In genomic region chr9:137049544-137050449, GRCh38 we compare ENCODE assay signal across 8 cellular contexts. TPM values are rescaled to one million over a fixed set of nuclear protein-coding genes. Genes with fewer than 3 reads are reported as not detected.
DNase-seq lines count a peak whose midpoint lies in the region; ATAC-seq and TF ChIP-seq lines count a peak whose summit lies in the region.

No MANE protein-coding gene starts in this region.

- no peaks in the 10 kb centered on the region for H3K36me3 Mint-ChIP-seq in activated CD4-positive, alpha-beta memory T cell treated with anti-CD3 and anti-CD28 coated beads for 36 hours
- no peaks in the 10 kb centered on the region for H3K36me3 Mint-ChIP-seq in stimulated activated memory B cell treated with anti-CD40 and anti-IgM and Interleukin-4, amounts not matched to agents 10 μg/mL and 1 μg/mL and 100 μg/mL, for 72 hours

- H3K4me1 Mint-ChIP-seq in activated CD4-positive, alpha-beta memory T cell treated with anti-CD3 and anti-CD28 coated beads for 36 hours (ENCODE audit: low read depth) = peaks cover 8% of the 10 kb centered on the region
- H3K4me1 Mint-ChIP-seq in stimulated activated memory B cell treated with anti-CD40 and anti-IgM and Interleukin-4, amounts not matched to agents 10 μg/mL and 1 μg/mL and 100 μg/mL, for 72 hours = peaks cover 11% of the 10 kb centered on the region

- CTCF ChIA-PET in activated CD4-positive, alpha-beta memory T cell treated with anti-CD3 and anti-CD28 coated beads for 36 hours (lab: Charles Lee) = interaction anchor here (1.1 to 10.9 kb wide), 6 partner anchors 9 to 46 kb away, joined by 3 to 208 read pairs (median 12); partner anchors contain the start of genes MAN1B1 and SAPCD2

- no peaks in the 10 kb centered on the region for H3K9me3 ChIP-seq in left ventricle myocardium inferior (replicated peaks)
- no peaks in the 10 kb centered on the region for H3K9me3 ChIP-seq in right atrium auricular region
- no peaks in the 10 kb centered on the region for H3K9me3 ChIP-seq in fibroblast of lung (ENCODE audit: control insufficient read depth, insufficient read depth, low read depth, low read length)
- H3K9me3 ChIP-seq in psoas muscle = no peaks in the 10 kb centered on the region

- H3K9me3 Mint-ChIP-seq in activated CD4-positive, alpha-beta memory T cell treated with anti-CD3 and anti-CD28 coated beads for 36 hours = no peaks in the 10 kb centered on the region
- H3K9me3 Mint-ChIP-seq in stimulated activated memory B cell treated with anti-CD40 and anti-IgM and Interleukin-4, amounts not matched to agents 10 μg/mL and 1 μg/mL and 100 μg/mL, for 72 hours = no peaks in the 10 kb centered on the region

- no peak overlapping the region for H3K4me3 Mint-ChIP-seq in activated CD4-positive, alpha-beta memory T cell treated with anti-CD3 and anti-CD28 coated beads for 36 hours
- no peak overlapping the region for H3K4me3 Mint-ChIP-seq in stimulated activated memory B cell treated with anti-CD40 and anti-IgM and Interleukin-4, amounts not matched to agents 10 μg/mL and 1 μg/mL and 100 μg/mL, for 72 hours

- H3K27ac ChIP-seq in left ventricle myocardium inferior (replicated peaks) (no peak overlapping the region), right atrium auricular region (no peak overlapping the region), fibroblast of lung (ENCODE audit: insufficient read depth, low read length) (no peak overlapping the region), psoas muscle (no peak overlapping the region)

- 43 to 49% (median 46%) methylated on average over 38 of the region's 38 CpGs for WGBS in psoas muscle, 3 donors

- H3K4me3 ChIP-seq in left ventricle myocardium inferior (no peak overlapping the region), right atrium auricular region (no peak overlapping the region), fibroblast of lung (replicated peaks in 1 of 4; ENCODE audit: control extremely low read depth in 1 of 4, insufficient read depth in 1 of 4, low read depth in 3 of 4, low read length in 4 of 4) (no peak overlapping the region), psoas muscle (no peak overlapping the region)

- H3K4me2 ChIP-seq in fibroblast of lung (ENCODE audit: extremely low read depth, insufficient read depth, low read length) = no peak overlapping the region

- TF ChIP-seq CTCF in left ventricle myocardium inferior (IDR thresholded peaks at IDR 0.05; ENCODE audit: borderline replicate concordance) (peak; percentile 65), right atrium auricular region (IDR thresholded peaks at IDR 0.05) (peak in 1 of 2 donors; percentile 59), fibroblast of lung (conservative IDR thresholded peaks at IDR 0.05 in 1 of 2, IDR thresholded peaks at IDR 0.05 in 1 of 2; ENCODE audit: low read depth in 1 of 2, low read length in 2 of 2) (peak; percentile 33 to 56), psoas muscle (IDR thresholded peaks at IDR 0.05) (peak; percentile 32)

- H3K4me1 ChIP-seq in left ventricle myocardium inferior (peaks cover 54% of the 10 kb centered on the region), right atrium auricular region (peaks cover 0 to 50% of the 10 kb centered on the region in 2 donors), fibroblast of lung (ENCODE audit: control insufficient read depth, extremely low read depth, insufficient read depth, low read length) (peaks cover 3% of the 10 kb centered on the region), psoas muscle (peaks cover 25% of the 10 kb centered on the region)

- peaks cover 40% of the 10 kb centered on the region for H3K27me3 Mint-ChIP-seq in activated CD4-positive, alpha-beta memory T cell treated with anti-CD3 and anti-CD28 coated beads for 36 hours
- peaks cover 73% of the 10 kb centered on the region for H3K27me3 Mint-ChIP-seq in stimulated activated memory B cell treated with anti-CD40 and anti-IgM and Interleukin-4, amounts not matched to agents 10 μg/mL and 1 μg/mL and 100 μg/mL, for 72 hours

- no peak overlapping the region for H3K27ac Mint-ChIP-seq in activated CD4-positive, alpha-beta memory T cell treated with anti-CD3 and anti-CD28 coated beads for 36 hours
- H3K27ac Mint-ChIP-seq in stimulated activated memory B cell treated with anti-CD40 and anti-IgM and Interleukin-4, amounts not matched to agents 10 μg/mL and 1 μg/mL and 100 μg/mL, for 72 hours = no peak overlapping the region

- H3K27me3 ChIP-seq in left ventricle myocardium inferior (ENCODE audit: low read depth) (peaks cover 80% of the 10 kb centered on the region), right atrium auricular region (peaks cover 0 to 17% of the 10 kb centered on the region in 2 donors), fibroblast of lung (ENCODE audit: control insufficient read depth, insufficient read depth, low read length) (peaks cover 22% of the 10 kb centered on the region), psoas muscle (ENCODE audit: insufficient read depth in 3 of 3, low read length in 2 of 3) (peaks cover 0 to 78% (median 31%) of the 10 kb centered on the region in 3 donors)

- POLR2A ChIA-PET in activated CD4-positive, alpha-beta memory T cell treated with anti-CD3 and anti-CD28 coated beads for 36 hours (lab: Charles Lee) = no interaction called here

- H3K9ac ChIP-seq in fibroblast of lung (ENCODE audit: insufficient read depth, low read length) = no peak overlapping the region

- peaks cover 5% of the 10 kb centered on the region for H3K79me2 ChIP-seq in fibroblast of lung (ENCODE audit: control insufficient read depth, insufficient read depth, low read length)

- ATAC-seq in psoas muscle (peak in 2 of 4 donors; percentile 36 to 42), HG03135 (IDR thresholded peaks at IDR 0.05; ENCODE audit: unreplicated experiment) (no peak)
- ATAC-seq in stimulated activated memory B cell treated with anti-CD40 and anti-IgM and Interleukin-4, amounts not matched to agents 10 μg/mL and 1 μg/mL and 100 μg/mL, for 72 hours = no peak

- no peaks in the 10 kb centered on the region for H3K36me3 ChIP-seq in left ventricle myocardium inferior
- no peaks in the 10 kb centered on the region for H3K36me3 ChIP-seq in right atrium auricular region
- no peaks in the 10 kb centered on the region for H3K36me3 ChIP-seq in fibroblast of lung (ENCODE audit: control insufficient read depth, insufficient read depth, low read length)
- H3K36me3 ChIP-seq in psoas muscle (ENCODE audit: insufficient read depth in 1 of 2, low read depth in 1 of 2) = no peaks in the 10 kb centered on the region

- no peak for DNase-seq in left ventricle myocardium inferior
- DNase-seq in right atrium auricular region (ENCODE audit: low spot score) = no peak
- DNase-seq in NCI-H2196 treated with DMSO at 0.1 percent for 48 hours (lab: John Stamatoyannopoulos, UW; ENCODE audit: unreplicated experiment) = peak; percentile 23
- DNase-seq in activated CD4-positive, alpha-beta memory T cell treated with anti-CD3 and anti-CD28 coated beads for 36 hours = peak; percentile 79
- DNase-seq in fibroblast of lung (ENCODE audit: low read depth in 2 of 2) = peak; percentile 19 to 58
- DNase-seq in psoas muscle = no peak

- H4K20me1 ChIP-seq in fibroblast of lung (ENCODE audit: control insufficient read depth, extremely low read depth, insufficient read depth, low read length) = no peaks in the 10 kb centered on the region

- intact Hi-C loops in left ventricle myocardium inferior (cut with micrococcal nuclease) = no loop called here
- intact Hi-C loops in activated CD4-positive, alpha-beta memory T cell treated with anti-CD3 and anti-CD28 coated beads for 36 hours (cut with micrococcal nuclease) = no loop called here
- intact Hi-C loops in psoas muscle (cut with DNase I) = no loop called here

- H2AFZ ChIP-seq in fibroblast of lung (ENCODE audit: low read length) = no peak overlapping the region

RNA-seq across cellular contexts. Expression of gene NPDC1, which starts 3.8 kb away (rescaled TPM):
- 63.9 TPM for total RNA-seq in left ventricle myocardium inferior
- total RNA-seq in right atrium auricular region = 10 to 100 TPM; 49.7 to 57.8 TPM
- 10 to 100 TPM; 36.0 to 42.6 TPM for total RNA-seq in activated CD4-positive, alpha-beta memory T cell treated with anti-CD3 and anti-CD28 coated beads for 36 hours
- total RNA-seq in fibroblast of lung = 10.5 and 15.7 TPM in 2 replicates
- 9.0 and 12.1 TPM in 2 replicates for polyA plus RNA-seq in fibroblast of lung
- polyA plus RNA-seq in fibroblast of lung (2012) = 31.5 and 54.9 TPM in 2 replicates
- 8.6 and 9.9 TPM in 2 replicates for polyA minus RNA-seq in fibroblast of lung (ENCODE audit: low replicate concordance)
- 10 to 100 TPM; 17.3 to 32.1 (median 22.6) TPM for total RNA-seq in psoas muscle
- polyA plus RNA-seq in psoas muscle = 10 to 100 TPM; 14.8 to 23.2 (median 17.6) TPM

RNA-seq across cellular contexts. Expression of gene ENTPD2, which starts 4.1 kb away (rescaled TPM):
- total RNA-seq in left ventricle myocardium inferior (1.5 TPM), right atrium auricular region (under 1 TPM; 0.41 to 0.67 TPM), fibroblast of lung (under 0.01 TPM in 2 replicates), psoas muscle (1 to 10 TPM in 2 of 4 donors, under 1 TPM in 2; 0.59 to 1.4 (median 0.95) TPM)
- total RNA-seq in activated CD4-positive, alpha-beta memory T cell treated with anti-CD3 and anti-CD28 coated beads for 36 hours = not detected
- polyA plus RNA-seq in fibroblast of lung (not detected in 2 replicates), psoas muscle (under 1 TPM; 0.17 to 0.29 (median 0.28) TPM)
- 0.12 TPM in 1 of 2 replicates, not detected in the other for polyA plus RNA-seq in fibroblast of lung (2012)
- polyA minus RNA-seq in fibroblast of lung (ENCODE audit: low replicate concordance) = not detected in 2 replicates

RNA-seq across cellular contexts. Expression of gene FUT7, which starts 17.9 kb away (rescaled TPM):
- total RNA-seq in left ventricle myocardium inferior (not detected), right atrium auricular region (under 1 TPM in 1 of 2 donors, not detected in 1; 0.28 TPM), fibroblast of lung (not detected in 2 replicates), psoas muscle (under 1 TPM in 1 of 4 donors, not detected in 3; 0.08 TPM)
- 1 to 10 TPM in 1 of 2 experiments, under 1 TPM in 1; 0.85 to 1.3 TPM for total RNA-seq in activated CD4-positive, alpha-beta memory T cell treated with anti-CD3 and anti-CD28 coated beads for 36 hours
- polyA plus RNA-seq in fibroblast of lung (not detected in 2 replicates), psoas muscle (under 1 TPM in 2 of 3 donors, not detected in 1; 0.01 to 0.06 TPM)
- not detected in 2 replicates for polyA plus RNA-seq in fibroblast of lung (2012)
- not detected in 2 replicates for polyA minus RNA-seq in fibroblast of lung (ENCODE audit: low replicate concordance)

RNA-seq across cellular contexts. Expression of gene SAPCD2, which starts 20.6 kb away (rescaled TPM):
- total RNA-seq in left ventricle myocardium inferior = 0.25 TPM
- total RNA-seq in right atrium auricular region = under 1 TPM; 0.12 to 0.63 TPM
- 1 to 10 TPM; 6.4 to 6.6 TPM for total RNA-seq in activated CD4-positive, alpha-beta memory T cell treated with anti-CD3 and anti-CD28 coated beads for 36 hours
- total RNA-seq in fibroblast of lung = 0.26 and 2.8 TPM in 2 replicates
- polyA plus RNA-seq in fibroblast of lung = 0.85 and 2.7 TPM in 2 replicates
- polyA plus RNA-seq in fibroblast of lung (2012) = 1.6 and 6.4 TPM in 2 replicates
- 1.0 and 2.9 TPM in 2 replicates for polyA minus RNA-seq in fibroblast of lung (ENCODE audit: low replicate concordance)
- total RNA-seq in psoas muscle = under 1 TPM; 0.10 to 0.15 (median 0.12) TPM
- under 1 TPM in 2 of 3 donors, not detected in 1; 0.18 to 0.22 TPM for polyA plus RNA-seq in psoas muscle

RNA-seq across cellular contexts. Expression of gene ABCA2, which starts 21.8 kb away (rescaled TPM):
- total RNA-seq in left ventricle myocardium inferior (29.9 TPM), right atrium auricular region (10 to 100 TPM; 28.3 to 28.5 TPM), fibroblast of lung (13.9 and 21.8 TPM in 2 replicates), psoas muscle (10 to 100 TPM; 12.2 to 23.5 (median 18.3) TPM)
- total RNA-seq in activated CD4-positive, alpha-beta memory T cell treated with anti-CD3 and anti-CD28 coated beads for 36 hours = 10 to 100 TPM; 22.1 to 22.9 TPM
- polyA plus RNA-seq in fibroblast of lung (8.5 and 13.4 TPM in 2 replicates), psoas muscle (10 to 100 TPM in 1 of 3 donors, 1 to 10 TPM in 2; 6.9 to 11.1 (median 8.5) TPM)
- 14.8 and 21.5 TPM in 2 replicates for polyA plus RNA-seq in fibroblast of lung (2012)
- 43.7 and 105 TPM in 2 replicates for polyA minus RNA-seq in fibroblast of lung (ENCODE audit: low replicate concordance)

Comparison
In these comparisons a context has a peak if more than half of its experiments do, and no peak if none do; other contexts are left out.
1. DNase-seq: peak in NCI-H2196 treated with DMSO at 0.1 percent for 48 hours (single experiment), activated CD4-positive, alpha-beta memory T cell treated with anti-CD3 and anti-CD28 coated beads for 36 hours (single experiment) and fibroblast of lung (2 of 2); none in left ventricle myocardium inferior (single experiment), right atrium auricular region (single experiment) and psoas muscle (0 of 2).